Comparison of ENCODE assay signal across 1 cellular context in genomic region chr6:47144306-47144705, GRCh38.
TF ChIP-seq lines count a peak whose summit lies in the region.

No MANE protein-coding gene starts in this region.

TF ChIP-seq in HepG2, 621 proteins besides CTCF, POLR2A, EP300 and RAD21 (continued from another document):
- TF ChIP-seq ZNF609 (CRISPR knock-in tag; IDR thresholded peaks at IDR 0.05; ENCODE audit: borderline replicate concordance), result no peak
